Comparison of ENCODE assay signal across 18 cellular contexts in genomic region chr11:2315395-2316168, GRCh38. TPM values are rescaled to one million over a fixed set of nuclear protein-coding genes. Genes with fewer than 3 reads are reported as not detected.
DNase-seq lines count a peak whose midpoint lies in the region; ATAC-seq, FAIRE-seq and TF ChIP-seq lines count a peak whose summit lies in the region.
"Had no signal": no experiment of that assay in that cellular context is flagged by ENCODE, and none has a peak within 500 bp of the region (broad histone marks: within the 10 kb centered on the region; RNA-seq: fewer than 3 reads in every experiment).

No MANE protein-coding gene starts in this region.

- H3K9me3 ChIP-seq in right lobe of liver, result no peaks in the 10 kb centered on the region
- no peaks in the 10 kb centered on the region for H3K9me3 ChIP-seq in HepG2 (ENCODE audit: low read length)
- no peaks in the 10 kb centered on the region for H3K9me3 ChIP-seq in kidney (ENCODE audit: control insufficient read depth in 1 of 2, low read length in 2 of 2)
- H3K9me3 ChIP-seq: Caco-2, mucosa of descending colon had no signal

- H3K4me1 ChIP-seq in right lobe of liver (peaks cover 0 to 17% (median 4%) of the 10 kb centered on the region in 4 donors), HepG2 (ENCODE audit: insufficient read depth, low read length) (no peaks in the 10 kb centered on the region), kidney (ENCODE audit: control insufficient read depth in 1 of 2, insufficient read depth in 1 of 2, low read depth in 1 of 2, low read length in 2 of 2) (peaks cover 3 to 5% of the 10 kb centered on the region in 2 donors), rectal smooth muscle tissue (ENCODE audit: control insufficient read depth, insufficient read depth, low read length) (peaks cover 21% of the 10 kb centered on the region), foreskin keratinocyte (no peaks in the 10 kb centered on the region)
- H3K4me1 ChIP-seq: Caco-2 had no signal

- intact Hi-C loops in right lobe of liver (cut with DNase I), result no loop called here
- intact Hi-C loops in HepG2 (cut with micrococcal nuclease; ENCODE audit: unreplicated experiment), result loop anchor here (10.0 kb wide), 1 partner anchor 219 kb away; no protein-coding TSS in a partner anchor
- intact Hi-C loops in kidney (cut with DNase I), result no loop called here

- FAIRE-seq in HepG2 (lab: Jason Lieb, UNC) (no peak), kidney (lab: Jason Lieb, UNC) (no peak)
- FAIRE-seq: bronchial epithelial cell, H54, RCC 7860 had no signal

- no peaks in the 10 kb centered on the region for H3K9me3 Mint-ChIP-seq in activated T-cell treated with anti-CD3 and anti-CD28 coated beads, Interleukin-2, amount 50 U/mL, for 72 hours
- H3K9me3 Mint-ChIP-seq: activated CD4-positive, alpha-beta memory T cell treated with anti-CD3 and anti-CD28 coated beads for 36 hours; activated T-helper 2 cell treated with anti-CD3 and anti-CD28 coated beads, Interferon-gamma antibody, Interleukin-2, Interleukin-4, amounts not matched to agents 10 μg/mL and 5 μg/mL and 100 μg/mL, durations not matched to agents 14 hours and 24 hours and 36 hours had no signal

- CTCF ChIA-PET in HepG2 (lab: Yijun Ruan, JAX; ENCODE audit: low intra/inter-chr PET ratio, low total read pairs), result no interaction called here

- H3K4me3 ChIP-seq in right lobe of liver, result no peak overlapping the region
- no peak overlapping the region for H3K4me3 ChIP-seq in HepG2 (replicated peaks in 1 of 3; ENCODE audit: insufficient read depth in 1 of 3, low read depth in 2 of 3, low read length in 3 of 3)
- H3K4me3 ChIP-seq in kidney (ENCODE audit: low read length in 2 of 2), result no peak overlapping the region
- no peak overlapping the region for H3K4me3 ChIP-seq in rectal smooth muscle tissue (ENCODE audit: low read length)
- H3K4me3 ChIP-seq: mucosa of descending colon had no signal

- TF ChIP-seq EP300 in HepG2 (IDR thresholded peaks at IDR 0.05; ENCODE audit: low read depth in 2 of 2, low read length in 2 of 2) (no peak), HepG2 (CRISPR knock-in tag; IDR thresholded peaks at IDR 0.05; ENCODE audit: borderline replicate concordance) (no peak)

- no peak for TF ChIP-seq RAD21 in HepG2 (CRISPR knock-in tag; IDR thresholded peaks at IDR 0.05)

- H3K4me2 ChIP-seq in HepG2 (ENCODE audit: low read depth, low read length), result no peak overlapping the region

- H2AFZ ChIP-seq in HepG2 (ENCODE audit: low read length), result no peak overlapping the region

- TF ChIP-seq CTCF in right lobe of liver (IDR thresholded peaks at IDR 0.05), result no peak
- TF ChIP-seq CTCF in HepG2 (CRISPR knock-in tag; IDR thresholded peaks at IDR 0.05), result no peak
- TF ChIP-seq CTCF in kidney (IDR thresholded peaks at IDR 0.05; ENCODE audit: borderline replicate concordance, extremely low read depth, insufficient read depth), result no peak
- TF ChIP-seq CTCF in foreskin keratinocyte (conservative IDR thresholded peaks at IDR 0.05), result no peak

- ATAC-seq in right lobe of liver (peak in 1 of 4 donors; percentile 9), HepG2 (no peak), foreskin keratinocyte (no peak)
- ATAC-seq in activated T-cell treated with anti-CD3 and anti-CD28 coated beads, Interleukin-2, amount 50 U/mL, for 72 hours (replicated peaks in 1 of 2), result no peak

- in situ Hi-C loops in HepG2 (cut with HindIII; ENCODE audit: extremely low pct_ligation_motif_present, low pct_unique_long_range_greater_than_20kb), result no loop called here

- H3K27ac ChIP-seq in right lobe of liver (peak overlapping the region in 1 of 3 donors; percentile 24), HepG2 (ENCODE audit: extremely low read length, insufficient read depth, low read length) (no peak overlapping the region), kidney (ENCODE audit: low read depth in 2 of 2, low read length in 2 of 2) (peak overlapping the region; percentile 22 to 60), rectal smooth muscle tissue (ENCODE audit: low read depth, low read length) (peak overlapping the region; percentile 69), foreskin keratinocyte (no peak overlapping the region)

- no peaks in the 10 kb centered on the region for H3K79me2 ChIP-seq in HepG2 (ENCODE audit: insufficient read depth, low read length)

- H3K36me3 Mint-ChIP-seq in activated T-cell treated with anti-CD3 and anti-CD28 coated beads, Interleukin-2, amount 50 U/mL, for 72 hours (ENCODE audit: insufficient read depth in 2 of 2), result no peaks in the 10 kb centered on the region
- H3K36me3 Mint-ChIP-seq: activated CD4-positive, alpha-beta memory T cell treated with anti-CD3 and anti-CD28 coated beads for 36 hours had no signal

- no peak overlapping the region for H3K27ac Mint-ChIP-seq in activated T-cell treated with anti-CD3 and anti-CD28 coated beads, Interleukin-2, amount 50 U/mL, for 72 hours
- H3K27ac Mint-ChIP-seq: activated CD4-positive, alpha-beta memory T cell treated with anti-CD3 and anti-CD28 coated beads for 36 hours; activated T-helper 2 cell treated with anti-CD3 and anti-CD28 coated beads, Interferon-gamma antibody, Interleukin-2, Interleukin-4, amounts not matched to agents 10 μg/mL and 5 μg/mL and 100 μg/mL, durations not matched to agents 14 hours and 24 hours and 36 hours had no signal

- no peak overlapping the region for H3K9ac ChIP-seq in HepG2 (ENCODE audit: insufficient read depth, low read depth, low read length)
- no peak overlapping the region for H3K9ac ChIP-seq in kidney (ENCODE audit: low read length in 2 of 2)
- no peak overlapping the region for H3K9ac ChIP-seq in rectal smooth muscle tissue (ENCODE audit: low read length)

- WGBS in right lobe of liver (ENCODE audit: insufficient coverage, low coverage, low lambda C conversion rate, missing lambda C conversion rate), result 80% methylated on average over 1 of the region's 25 CpGs
- WGBS in HepG2 (ENCODE audit: low lambda C conversion rate), result 54% methylated on average over 4 of the region's 25 CpGs

- H3K27me3 Mint-ChIP-seq in activated T-cell treated with anti-CD3 and anti-CD28 coated beads, Interleukin-2, amount 50 U/mL, for 72 hours (ENCODE audit: low read depth), result no peaks in the 10 kb centered on the region
- H3K27me3 Mint-ChIP-seq: activated CD4-positive, alpha-beta memory T cell treated with anti-CD3 and anti-CD28 coated beads for 36 hours had no signal

- POLR2A ChIA-PET in HepG2 (lab: Yijun Ruan, JAX), result no interaction called here

- H3K36me3 ChIP-seq in right lobe of liver, result no peaks in the 10 kb centered on the region
- no peaks in the 10 kb centered on the region for H3K36me3 ChIP-seq in HepG2 (replicated peaks in 1 of 2; ENCODE audit: control insufficient read depth in 1 of 2, insufficient read depth in 2 of 2, low read length in 2 of 2)
- no peaks in the 10 kb centered on the region for H3K36me3 ChIP-seq in kidney (ENCODE audit: control insufficient read depth in 1 of 2, insufficient read depth in 2 of 2, low read length in 2 of 2)
- no peaks in the 10 kb centered on the region for H3K36me3 ChIP-seq in rectal smooth muscle tissue (ENCODE audit: control insufficient read depth, insufficient read depth, low read length)

- DNase-seq in right lobe of liver, result peak in 2 of 3 donors; percentile 20 to 50
- no peak for DNase-seq in HepG2 (ENCODE audit: low spot score)
- no peak for DNase-seq in kidney
- DNase-seq in 8988T, result no peak
- DNase-seq in activated T-cell treated with anti-CD3 and anti-CD28 coated beads, Interleukin-2, amount 50 U/mL, for 72 hours, result no peak
- DNase-seq in foreskin keratinocyte, result no peak
- DNase-seq in NCI-H1092 (lab: John Stamatoyannopoulos, UW), result no peak
- DNase-seq: activated CD4-positive, alpha-beta memory T cell treated with anti-CD3 and anti-CD28 coated beads for 36 hours; NCI-H187; NCI-H526 had no signal

- no peaks in the 10 kb centered on the region for H3K4me1 Mint-ChIP-seq in activated T-cell treated with anti-CD3 and anti-CD28 coated beads, Interleukin-2, amount 50 U/mL, for 72 hours (ENCODE audit: low read depth)

- BruUV-seq in HepG2 (replicated peaks; lab: Mats Ljungman, UMichigan), result no TSS peak

- H4K20me1 ChIP-seq in HepG2 (ENCODE audit: insufficient read depth, low read length), result no peaks in the 10 kb centered on the region

- TF ChIP-seq POLR2A in right lobe of liver (IDR thresholded peaks at IDR 0.05) (no peak), HepG2 (IDR thresholded peaks at IDR 0.05; ENCODE audit: insufficient read depth in 1 of 2, low read depth in 2 of 2, low read length in 2 of 2) (no peak)

- H3K27me3 ChIP-seq in right lobe of liver (no peaks in the 10 kb centered on the region), HepG2 (ENCODE audit: control insufficient read depth in 1 of 2, insufficient read depth in 2 of 2, low read length in 2 of 2) (peaks cover 14 to 35% of the 10 kb centered on the region in 2 experiments; a peak in 3 of 5 replicates), rectal smooth muscle tissue (ENCODE audit: control insufficient read depth, insufficient read depth, low read length) (no peaks in the 10 kb centered on the region), foreskin keratinocyte (no peaks in the 10 kb centered on the region)

- H3K4me3 Mint-ChIP-seq in activated T-cell treated with anti-CD3 and anti-CD28 coated beads, Interleukin-2, amount 50 U/mL, for 72 hours, result no peak overlapping the region
- H3K4me3 Mint-ChIP-seq: activated CD4-positive, alpha-beta memory T cell treated with anti-CD3 and anti-CD28 coated beads for 36 hours had no signal

RNA-seq across cellular contexts. Expression of gene TSPAN32, which starts 13.8 kb away (rescaled TPM):
- total RNA-seq in right lobe of liver, result 1 to 10 TPM in 1 of 6 experiments, under 1 TPM in 3, not detected in 2; 0.24 to 1.2 (median 0.63) TPM
- total RNA-seq in HepG2 (2016; rRNA removed; fragmentation: Illumina TruSeq; extraction: Trizol), result 0.09 TPM in 1 of 2 replicates, not detected in the other
- not detected in 2 replicates for total RNA-seq in HepG2 (2016; cell fraction: cytosol; rRNA removed; fragmentation: Illumina TruSeq; extraction: Trizol; ENCODE audit: low read depth)
- total RNA-seq in HepG2 (2016; cell fraction: insoluble cytoplasmic fraction; rRNA removed; fragmentation: Illumina TruSeq; extraction: Trizol), result 0.24 TPM in 1 of 2 replicates, not detected in the other
- not detected in 2 replicates for total RNA-seq in HepG2 (2016; cell fraction: membrane; rRNA removed; fragmentation: Illumina TruSeq; extraction: Trizol)
- 0.31 and 0.53 TPM in 2 replicates for total RNA-seq in HepG2 (2016; cell fraction: nucleus; rRNA removed; fragmentation: Illumina TruSeq; extraction: Trizol)
- polyA plus RNA-seq in HepG2 (2011; rRNA removed), result 0.39 and 0.70 TPM in 2 replicates
- polyA plus RNA-seq in HepG2 (2011; cell fraction: cytosol; rRNA removed), result 0.18 and 0.34 TPM in 2 replicates
- polyA plus RNA-seq in HepG2 (2011; cell fraction: nucleus; rRNA removed), result 2.2 and 7.0 TPM in 2 replicates
- polyA plus RNA-seq in HepG2 (2012), result 0.51 and 1.2 TPM in 2 replicates
- polyA plus RNA-seq in HepG2 (2016; cell fraction: cytosol; fragmentation: Illumina TruSeq; extraction: Trizol; ENCODE audit: low read depth), result not detected in 2 replicates
- not detected in 2 replicates for polyA plus RNA-seq in HepG2 (2016; cell fraction: insoluble cytoplasmic fraction; fragmentation: Illumina TruSeq; extraction: Trizol; ENCODE audit: low read depth)
- polyA plus RNA-seq in HepG2 (2016; cell fraction: membrane; fragmentation: Illumina TruSeq; extraction: Trizol; ENCODE audit: low read depth), result not detected in 2 replicates
- 0.19 and 0.56 TPM in 2 replicates for polyA plus RNA-seq in HepG2 (2016; cell fraction: nucleus; fragmentation: Illumina TruSeq; extraction: Trizol; ENCODE audit: insufficient read depth, low read depth)
- 0.07 and 1.3 TPM in 2 replicates for polyA minus RNA-seq in HepG2 (2011; rRNA and poly(A)+ RNA removed; ENCODE audit: low replicate concordance)
- not detected in 2 replicates for polyA minus RNA-seq in HepG2 (2011; cell fraction: cytosol; rRNA and poly(A)+ RNA removed)
- 0.90 TPM in 1 of 2 replicates, not detected in the other for polyA minus RNA-seq in HepG2 (2011; cell fraction: nucleus; rRNA and poly(A)+ RNA removed)
- total RNA-seq in kidney, result 6.1 TPM
- 0.75 TPM for polyA plus RNA-seq in kidney (ENCODE audit: insufficient read depth, low read depth, low replicate concordance)
- 10 to 100 TPM in 1 of 2 donors, 1 to 10 TPM in 1; 8.6 to 10.2 TPM for total RNA-seq in activated T-cell treated with anti-CD3 and anti-CD28 coated beads, Interleukin-2, amount 50 U/mL, for 72 hours
- not detected in 2 replicates for total RNA-seq in foreskin keratinocyte
- polyA plus RNA-seq in foreskin keratinocyte, result not detected in 2 replicates
- total RNA-seq: A673, bronchial epithelial cell had no signal

RNA-seq across cellular contexts. Expression of gene C11orf21, which starts 13.9 kb away (rescaled TPM):
- total RNA-seq in right lobe of liver (under 1 TPM; 0.25 to 0.51 (median 0.39) TPM), HepG2 (2016; rRNA removed; fragmentation: Illumina TruSeq; extraction: Trizol) (not detected in 2 replicates), kidney (4.9 TPM), foreskin keratinocyte (not detected in 2 replicates)
- total RNA-seq in HepG2 (2016; cell fraction: cytosol; rRNA removed; fragmentation: Illumina TruSeq; extraction: Trizol; ENCODE audit: low read depth), result not detected in 2 replicates
- not detected in 2 replicates for total RNA-seq in HepG2 (2016; cell fraction: insoluble cytoplasmic fraction; rRNA removed; fragmentation: Illumina TruSeq; extraction: Trizol)
- not detected in 2 replicates for total RNA-seq in HepG2 (2016; cell fraction: membrane; rRNA removed; fragmentation: Illumina TruSeq; extraction: Trizol)
- not detected in 2 replicates for total RNA-seq in HepG2 (2016; cell fraction: nucleus; rRNA removed; fragmentation: Illumina TruSeq; extraction: Trizol)
- polyA plus RNA-seq in HepG2 (2011; rRNA removed) (0.03 and 0.08 TPM in 2 replicates), kidney (ENCODE audit: insufficient read depth, low read depth, low replicate concordance) (0.17 TPM), foreskin keratinocyte (not detected in 2 replicates)
- 0.04 TPM in 1 of 2 replicates, not detected in the other for polyA plus RNA-seq in HepG2 (2011; cell fraction: cytosol; rRNA removed)
- polyA plus RNA-seq in HepG2 (2011; cell fraction: nucleus; rRNA removed), result 0.09 and 0.11 TPM in 2 replicates
- polyA plus RNA-seq in HepG2 (2012), result not detected in 2 replicates
- not detected in 2 replicates for polyA plus RNA-seq in HepG2 (2016; cell fraction: cytosol; fragmentation: Illumina TruSeq; extraction: Trizol; ENCODE audit: low read depth)
- polyA plus RNA-seq in HepG2 (2016; cell fraction: insoluble cytoplasmic fraction; fragmentation: Illumina TruSeq; extraction: Trizol; ENCODE audit: low read depth), result not detected in 2 replicates
- not detected in 2 replicates for polyA plus RNA-seq in HepG2 (2016; cell fraction: membrane; fragmentation: Illumina TruSeq; extraction: Trizol; ENCODE audit: low read depth)
- polyA plus RNA-seq in HepG2 (2016; cell fraction: nucleus; fragmentation: Illumina TruSeq; extraction: Trizol; ENCODE audit: insufficient read depth, low read depth), result not detected in 2 replicates
- 0.12 TPM in 1 of 2 replicates, not detected in the other for polyA minus RNA-seq in HepG2 (2011; rRNA and poly(A)+ RNA removed; ENCODE audit: low replicate concordance)
- not detected in 2 replicates for polyA minus RNA-seq in HepG2 (2011; cell fraction: cytosol; rRNA and poly(A)+ RNA removed)
- polyA minus RNA-seq in HepG2 (2011; cell fraction: nucleus; rRNA and poly(A)+ RNA removed), result not detected in 2 replicates
- 10 to 100 TPM; 13.6 to 16.6 TPM for total RNA-seq in activated T-cell treated with anti-CD3 and anti-CD28 coated beads, Interleukin-2, amount 50 U/mL, for 72 hours
- total RNA-seq: A673, bronchial epithelial cell had no signal

RNA-seq across cellular contexts. Expression of gene ASCL2, which starts 45.2 kb away (rescaled TPM):
- under 1 TPM; 0.42 to 0.81 (median 0.64) TPM for total RNA-seq in right lobe of liver
- 0.07 TPM in 1 of 2 replicates, not detected in the other for total RNA-seq in HepG2 (2016; rRNA removed; fragmentation: Illumina TruSeq; extraction: Trizol)
- not detected in 2 replicates for total RNA-seq in HepG2 (2016; cell fraction: cytosol; rRNA removed; fragmentation: Illumina TruSeq; extraction: Trizol; ENCODE audit: low read depth)
- 0.09 TPM in 1 of 2 replicates, not detected in the other for total RNA-seq in HepG2 (2016; cell fraction: insoluble cytoplasmic fraction; rRNA removed; fragmentation: Illumina TruSeq; extraction: Trizol)
- 0.09 and 0.14 TPM in 2 replicates for total RNA-seq in HepG2 (2016; cell fraction: membrane; rRNA removed; fragmentation: Illumina TruSeq; extraction: Trizol)
- not detected in 2 replicates for total RNA-seq in HepG2 (2016; cell fraction: nucleus; rRNA removed; fragmentation: Illumina TruSeq; extraction: Trizol)
- not detected in 2 replicates for polyA plus RNA-seq in HepG2 (2011; rRNA removed)
- polyA plus RNA-seq in HepG2 (2011; cell fraction: cytosol; rRNA removed), result not detected in 2 replicates
- not detected in 2 replicates for polyA plus RNA-seq in HepG2 (2011; cell fraction: nucleus; rRNA removed)
- polyA plus RNA-seq in HepG2 (2012), result not detected in 2 replicates
- not detected in 2 replicates for polyA plus RNA-seq in HepG2 (2016; cell fraction: cytosol; fragmentation: Illumina TruSeq; extraction: Trizol; ENCODE audit: low read depth)
- 0.13 TPM in 1 of 2 replicates, not detected in the other for polyA plus RNA-seq in HepG2 (2016; cell fraction: insoluble cytoplasmic fraction; fragmentation: Illumina TruSeq; extraction: Trizol; ENCODE audit: low read depth)
- not detected in 2 replicates for polyA plus RNA-seq in HepG2 (2016; cell fraction: membrane; fragmentation: Illumina TruSeq; extraction: Trizol; ENCODE audit: low read depth)
- not detected in 2 replicates for polyA plus RNA-seq in HepG2 (2016; cell fraction: nucleus; fragmentation: Illumina TruSeq; extraction: Trizol; ENCODE audit: insufficient read depth, low read depth)
- polyA minus RNA-seq in HepG2 (2011; rRNA and poly(A)+ RNA removed; ENCODE audit: low replicate concordance), result not detected in 2 replicates
- polyA minus RNA-seq in HepG2 (2011; cell fraction: cytosol; rRNA and poly(A)+ RNA removed), result not detected in 2 replicates
- not detected in 2 replicates for polyA minus RNA-seq in HepG2 (2011; cell fraction: nucleus; rRNA and poly(A)+ RNA removed)
- 5.0 TPM for total RNA-seq in kidney
- 1.2 TPM for polyA plus RNA-seq in kidney (ENCODE audit: insufficient read depth, low read depth, low replicate concordance)
- 1 to 10 TPM in 1 of 2 donors, under 1 TPM in 1; 0.38 to 1.7 TPM for total RNA-seq in activated T-cell treated with anti-CD3 and anti-CD28 coated beads, Interleukin-2, amount 50 U/mL, for 72 hours
- total RNA-seq in foreskin keratinocyte, result 0.21 TPM in 1 of 2 replicates, not detected in the other
- polyA plus RNA-seq in foreskin keratinocyte, result 0.08 and 0.12 TPM in 2 replicates
- total RNA-seq: A673 had no signal

Comparison
In these comparisons a context has a peak if more than half of its experiments do, and no peak if none do; other contexts are left out.
1. DNase-seq: peak in right lobe of liver (2 of 3); none in HepG2 (single experiment), kidney (single experiment), 8988T (single experiment), activated T-cell treated with anti-CD3 and anti-CD28 coated beads, Interleukin-2, amount 50 U/mL, for 72 hours (0 of 2), foreskin keratinocyte (0 of 2) and NCI-H1092 (single experiment).
2. H3K27ac ChIP-seq: peak in kidney (2 of 2) and rectal smooth muscle tissue (single experiment); none in HepG2 (single experiment) and foreskin keratinocyte (single experiment).